ENCODE assay signal across 9 cellular contexts in the genomic region with DNA sequence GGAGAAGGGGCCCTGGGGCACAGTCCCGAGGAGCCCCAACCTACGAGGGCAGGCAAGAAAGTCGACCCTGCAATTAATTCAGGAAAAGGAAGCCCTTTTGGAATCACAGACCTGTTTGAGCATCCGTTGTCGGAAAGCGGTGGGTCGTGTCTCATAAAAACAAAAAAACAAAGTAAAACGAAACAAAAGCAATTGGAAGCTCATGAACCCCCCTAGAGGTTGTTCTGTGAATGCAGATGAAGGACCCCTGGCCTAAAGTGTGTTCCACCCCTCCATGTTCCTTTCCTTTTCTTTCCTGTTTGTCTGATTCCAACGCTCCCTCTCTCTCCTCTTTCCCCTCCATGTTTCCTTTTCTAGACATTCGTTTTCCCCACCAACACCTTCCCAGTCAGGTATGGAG.
DNase-seq lines count a peak whose midpoint lies in the region; ATAC-seq and TF ChIP-seq lines count a peak whose summit lies in the region.
"Had no signal": no experiment of that assay in that cellular context is flagged by ENCODE, and none has a peak within 500 bp of the region (broad histone marks: within the 10 kb centered on the region; RNA-seq: fewer than 3 reads in every experiment).

No MANE protein-coding gene starts in this region.

- no peak for DNase-seq in activated CD8-positive, alpha-beta T cell treated with anti-CD3 and anti-CD28 coated beads for 36 hours
- peak; percentile 15 for DNase-seq in kidney glomerular epithelial cell (lab: John Stamatoyannopoulos, UW)
- DNase-seq in putamen (ENCODE audit: low spot score), result no peak
- DNase-seq in NCI-H2171 (lab: John Stamatoyannopoulos, UW), result no peak
- no peak for DNase-seq in esophagus muscularis mucosa (ENCODE audit: extremely low spot score)

- no peaks in the 10 kb centered on the region for H3K9me3 ChIP-seq in esophagus muscularis mucosa

- H3K4me3 ChIP-seq in esophagus muscularis mucosa, result no peak overlapping the region

- TF ChIP-seq POLR2A in esophagus muscularis mucosa (IDR thresholded peaks at IDR 0.05; ENCODE audit: low read depth), result no peak

- no peak overlapping the region for H3K27ac ChIP-seq in C4-2B
- H3K27ac ChIP-seq in esophagus muscularis mucosa (replicated peaks in 1 of 4), result no peak overlapping the region
- H3K27ac ChIP-seq: skin epidermis had no signal

- no peak overlapping the region for H3K27ac Mint-ChIP-seq in activated CD8-positive, alpha-beta T cell treated with anti-CD3 and anti-CD28 coated beads for 36 hours

- intact Hi-C loops in activated CD8-positive, alpha-beta T cell treated with anti-CD3 and anti-CD28 coated beads for 36 hours (cut with micrococcal nuclease), result no loop called here
- intact Hi-C loops in esophagus muscularis mucosa (cut with DNase I), result no loop called here

- H3K27me3 Mint-ChIP-seq in activated CD8-positive, alpha-beta T cell treated with anti-CD3 and anti-CD28 coated beads for 36 hours, result peaks cover 5% of the 10 kb centered on the region

- no peaks in the 10 kb centered on the region for H3K4me1 Mint-ChIP-seq in activated CD8-positive, alpha-beta T cell treated with anti-CD3 and anti-CD28 coated beads for 36 hours (ENCODE audit: low read depth)

- peak overlapping the region; percentile 33 for H3K4me3 Mint-ChIP-seq in activated CD8-positive, alpha-beta T cell treated with anti-CD3 and anti-CD28 coated beads for 36 hours

- TF ChIP-seq CTCF in C4-2B (conservative IDR thresholded peaks at IDR 0.05) (peak; percentile 69), esophagus muscularis mucosa (IDR thresholded peaks at IDR 0.05) (peak in 1 of 3 experiments; percentile 24)
- TF ChIP-seq CTCF in activated CD8-positive, alpha-beta T cell treated with anti-CD3 and anti-CD28 coated beads for 36 hours (IDR thresholded peaks at IDR 0.05), result peak; percentile 35

- 54% methylated on average over 10 of the region's 10 CpGs for WGBS in esophagus muscularis mucosa

- no peaks in the 10 kb centered on the region for H3K9me3 Mint-ChIP-seq in activated CD8-positive, alpha-beta T cell treated with anti-CD3 and anti-CD28 coated beads for 36 hours

- peaks cover 0 to 29% (median 0%) of the 10 kb centered on the region in 4 donors for H3K27me3 ChIP-seq in esophagus muscularis mucosa

- POLR2A ChIA-PET in activated CD8-positive, alpha-beta T cell treated with anti-CD3 and anti-CD28 coated beads for 36 hours (lab: Charles Lee), result no interaction called here

- no peaks in the 10 kb centered on the region for H3K36me3 Mint-ChIP-seq in activated CD8-positive, alpha-beta T cell treated with anti-CD3 and anti-CD28 coated beads for 36 hours (ENCODE audit: low read depth)

- no peak for TF ChIP-seq EP300 in esophagus muscularis mucosa (IDR thresholded peaks at IDR 0.05)

- H3K4me1 ChIP-seq in esophagus muscularis mucosa, result peaks cover 0 to 14% (median 10%) of the 10 kb centered on the region in 4 donors

- peak; percentile 75 for ATAC-seq in GM19395 (IDR thresholded peaks at IDR 0.05; ENCODE audit: unreplicated experiment)
- peak; percentile 47 for ATAC-seq in activated CD8-positive, alpha-beta T cell treated with anti-CD3 and anti-CD28 coated beads for 36 hours
- no peak for ATAC-seq in HG03342 (IDR thresholded peaks at IDR 0.05; ENCODE audit: unreplicated experiment)

- CTCF ChIA-PET in activated CD8-positive, alpha-beta T cell treated with anti-CD3 and anti-CD28 coated beads for 36 hours (lab: Charles Lee), result interaction anchor here (0.7 to 1.6 kb wide), 5 partner anchors 9 to 228 kb away, joined by 3 to 6 read pairs (median 3); no protein-coding TSS in a partner anchor

- H3K36me3 ChIP-seq in esophagus muscularis mucosa, result no peaks in the 10 kb centered on the region
